ENCODE assay signal across 8 cellular contexts in genomic region chr17:17042851-17043667, GRCh38. TPM values are rescaled to one million over a fixed set of nuclear protein-coding genes. Genes with fewer than 3 reads are reported as not detected.
DNase-seq lines count a peak whose midpoint lies in the region; ATAC-seq, FAIRE-seq and TF ChIP-seq lines count a peak whose summit lies in the region.

No MANE protein-coding gene starts in this region.

- TF ChIP-seq CTCF in OCI-LY1 (IDR thresholded peaks at IDR 0.05; ENCODE audit: low read length) (no peak), GM12878 (IDR thresholded peaks at IDR 0.05 in 2 of 3, conservative IDR thresholded peaks at IDR 0.05 in 1 of 3; ENCODE audit: control insufficient read depth in 2 of 3, extremely low read depth in 1 of 3, insufficient read depth in 1 of 3, low read depth in 3 of 3, low read length in 3 of 3) (no peak)

- RAD21 ChIA-PET in GM12878 (lab: Charles Lee; ENCODE audit: unreplicated experiment): interaction anchor here (1.4 kb wide), 1 partner anchor 66 kb away, joined by 3 read pairs; no protein-coding TSS in a partner anchor

- H3K27ac ChIP-seq in OCI-LY1 (ENCODE audit: low read depth, low read length, poor library complexity, severe bottlenecking) (peak overlapping the region; percentile 33), GM12878 (ENCODE audit: control insufficient read depth, insufficient read depth) (peak overlapping the region; percentile 75), layer of hippocampus (ENCODE audit: low read depth, low read length) (peak overlapping the region; percentile 38)

- in situ Hi-C loops in GM12878 (cut with MboI): no loop called here

- peak overlapping the region; percentile 74 for H3K27ac Mint-ChIP-seq in stimulated activated memory B cell treated with anti-CD40 and anti-IgM and Interleukin-4, amounts not matched to agents 10 μg/mL and 1 μg/mL and 100 μg/mL, for 72 hours

- H2AFZ ChIP-seq in OCI-LY1 (ENCODE audit: low read length) (no peak overlapping the region), GM12878 (ENCODE audit: control insufficient read depth, low read depth, low read length) (peak overlapping the region; percentile 25; the same call in 1 of the 2 replicates)

- SMC1A ChIA-PET in GM12878 (lab: Charles Lee; ENCODE audit: uncharacterized antibody, unreplicated experiment): interaction anchor here (0.7 to 1.5 kb wide), 2 partner anchors 10 to 99 kb away, joined by 4 to 5 read pairs; no protein-coding TSS in a partner anchor

- H3K9ac ChIP-seq in OCI-LY1 (ENCODE audit: low read length): peak overlapping the region; percentile 94
- peak overlapping the region; percentile 92 for H3K9ac ChIP-seq in GM12878 (ENCODE audit: control insufficient read depth, insufficient read depth, low read length)

- TF ChIP-seq RAD21 in GM12878 (IDR thresholded peaks at IDR 0.05; ENCODE audit: insufficient read depth, low read depth, low read length): no peak

- DNase-seq in GM12878 (ENCODE audit: low read depth, low spot score): no peak

- H3K4me3 Mint-ChIP-seq in stimulated activated memory B cell treated with anti-CD40 and anti-IgM and Interleukin-4, amounts not matched to agents 10 μg/mL and 1 μg/mL and 100 μg/mL, for 72 hours: peak overlapping the region; percentile 91

- POLR2A ChIA-PET in GM12878 (lab: Charles Lee): no interaction called here

- H3K36me3 ChIP-seq in OCI-LY1 (ENCODE audit: insufficient read depth, low read length) (peaks cover 5% of the 10 kb centered on the region), GM12878 (ENCODE audit: control insufficient read depth in 2 of 2, insufficient read depth in 2 of 2, low read length in 1 of 2) (no peaks in the 10 kb centered on the region)

- H3K4me3 ChIP-seq in OCI-LY1 (ENCODE audit: low read depth, low read length, poor library complexity, severe bottlenecking) (peak overlapping the region; percentile 90), GM12878 (peak overlapping the region; percentile 91)

- intact Hi-C loops in GM12878 (cut with micrococcal nuclease; ENCODE audit: unreplicated experiment): no loop called here

- H3K9me3 ChIP-seq in OCI-LY1 (ENCODE audit: low read length) (peaks cover 3% of the 10 kb centered on the region), GM12878 (replicated peaks; ENCODE audit: control insufficient read depth, insufficient read depth, low read length) (no peaks in the 10 kb centered on the region; the same call in 2 of the 3 replicates)

- no peaks in the 10 kb centered on the region for H3K9me3 Mint-ChIP-seq in stimulated activated memory B cell treated with anti-CD40 and anti-IgM and Interleukin-4, amounts not matched to agents 10 μg/mL and 1 μg/mL and 100 μg/mL, for 72 hours

- peaks cover 5% of the 10 kb centered on the region for H3K36me3 Mint-ChIP-seq in stimulated activated memory B cell treated with anti-CD40 and anti-IgM and Interleukin-4, amounts not matched to agents 10 μg/mL and 1 μg/mL and 100 μg/mL, for 72 hours

- H3F3A ChIP-seq in OCI-LY1 (ENCODE audit: insufficient read depth, low read length): no peaks in the 10 kb centered on the region

- no TSS peak for BruUV-seq in GM12878 (replicated peaks; lab: Mats Ljungman, UMichigan)

- 0 out of 2 replicates have a peak, but pooled peaks have one; percentile 5 for TF ChIP-seq POLR2A in GM12878 (IDR thresholded peaks at IDR 0.05; ENCODE audit: low read depth, low read length)

- H4K20me1 ChIP-seq in OCI-LY1 (ENCODE audit: insufficient read depth, low read length): no peaks in the 10 kb centered on the region
- H4K20me1 ChIP-seq in GM12878 (ENCODE audit: control insufficient read depth, insufficient read depth): peaks cover 3% of the 10 kb centered on the region; the same call in 1 of the 2 replicates

- peaks cover 49% of the 10 kb centered on the region for H3K79me2 ChIP-seq in OCI-LY1 (ENCODE audit: insufficient read depth, low read length)
- peaks cover 52% of the 10 kb centered on the region for H3K79me2 ChIP-seq in GM12878 (ENCODE audit: control insufficient read depth, insufficient read depth, low read length)

- no peak for TF ChIP-seq EP300 in GM12878 (IDR thresholded peaks at IDR 0.05; ENCODE audit: borderline replicate concordance in 1 of 2, control insufficient read depth in 1 of 2, low read depth in 2 of 2, low read length in 2 of 2)

- no peaks in the 10 kb centered on the region for H3K27me3 Mint-ChIP-seq in stimulated activated memory B cell treated with anti-CD40 and anti-IgM and Interleukin-4, amounts not matched to agents 10 μg/mL and 1 μg/mL and 100 μg/mL, for 72 hours

- H3K9me2 ChIP-seq in OCI-LY1 (ENCODE audit: low read depth, low read length): no peaks in the 10 kb centered on the region

- no peaks in the 10 kb centered on the region for H3K27me3 ChIP-seq in OCI-LY1 (ENCODE audit: insufficient read depth, low read length)
- H3K27me3 ChIP-seq in GM12878 (replicated peaks in 1 of 2; ENCODE audit: control insufficient read depth in 2 of 2, insufficient read depth in 2 of 2, low read length in 1 of 2): no peaks in the 10 kb centered on the region
- H3K27me3 ChIP-seq in layer of hippocampus (ENCODE audit: control insufficient read depth, insufficient read depth, low read length): no peaks in the 10 kb centered on the region

- CTCF ChIA-PET in GM12878 (lab: Yijun Ruan, JAX): no interaction called here

- H3K4me2 ChIP-seq in OCI-LY1 (ENCODE audit: low read length): peak overlapping the region; percentile 93
- peak overlapping the region; percentile 98 for H3K4me2 ChIP-seq in GM12878 (ENCODE audit: control insufficient read depth, insufficient read depth)

- peaks cover 57% of the 10 kb centered on the region for H3K4me1 Mint-ChIP-seq in stimulated activated memory B cell treated with anti-CD40 and anti-IgM and Interleukin-4, amounts not matched to agents 10 μg/mL and 1 μg/mL and 100 μg/mL, for 72 hours

- peak; percentile 38 for FAIRE-seq in GM12878 (lab: Jason Lieb, UNC)

- under 1% methylated on average over 42 of the region's 42 CpGs for WGBS in GM12878 (ENCODE audit: insufficient coverage, insufficient replicate concordance, low lambda C conversion rate, missing lambda C conversion rate)

- ATAC-seq in GM21423 (IDR thresholded peaks at IDR 0.05; ENCODE audit: unreplicated experiment) (peak; percentile 2), GM12878 (no peak), HG02588 (IDR thresholded peaks at IDR 0.05; ENCODE audit: unreplicated experiment) (no peak), HG03378 (IDR thresholded peaks at IDR 0.05; ENCODE audit: unreplicated experiment) (no peak), GM21360 (IDR thresholded peaks at IDR 0.05; ENCODE audit: unreplicated experiment) (no peak)
- ATAC-seq in stimulated activated memory B cell treated with anti-CD40 and anti-IgM and Interleukin-4, amounts not matched to agents 10 μg/mL and 1 μg/mL and 100 μg/mL, for 72 hours: peak; percentile 2

- H3K4me1 ChIP-seq in OCI-LY1 (ENCODE audit: insufficient read depth, low read length, severe bottlenecking) (peaks cover 34% of the 10 kb centered on the region), GM12878 (ENCODE audit: control insufficient read depth, insufficient read depth, low read length) (peaks cover 22% of the 10 kb centered on the region)

TF ChIP-seq in GM12878, 131 proteins besides CTCF, POLR2A, EP300 and RAD21:
- TF ChIP-seq IKZF1 (conservative IDR thresholded peaks at IDR 0.05) (peak; percentile 56), POLR2AphosphoS5 (IDR thresholded peaks at IDR 0.05; ENCODE audit: low read length) (no peak), IKZF2 (IDR thresholded peaks at IDR 0.05) (peak in 1 of 2 experiments; percentile 13; a peak in 1 of 4 replicates), PBX3 (IDR thresholded peaks at IDR 0.05; ENCODE audit: insufficient replicate concordance, low read depth, low read length) (no peak)

RNA-seq across cellular contexts. Expression of gene MPRIP, which starts 0.8 kb away (rescaled TPM):
- 167 and 175 TPM in 2 replicates for total RNA-seq in GM12878 (2013; cell fraction: nucleolus; rRNA removed)
- total RNA-seq in GM12878 (2014; rRNA removed): 115 and 131 TPM in 2 replicates
- 79.0 and 83.9 TPM in 2 replicates for total RNA-seq in GM12878 (2014; rRNA removed; fragmentation: Illumina TruSeq; extraction: Trizol)
- 159 and 168 TPM in 2 replicates for total RNA-seq in GM12878 (2021)
- 49.9 TPM for polyA plus RNA-seq in GM12878 (2011; ENCODE audit: low read depth)
- polyA plus RNA-seq in GM12878 (2011; rRNA removed): 51.1 and 70.6 TPM in 2 replicates
- 59.0 and 62.4 TPM in 2 replicates for polyA plus RNA-seq in GM12878 (2011; cell fraction: cytosol; rRNA removed)
- 87.4 and 124 TPM in 2 replicates for polyA plus RNA-seq in GM12878 (2011; cell fraction: nucleus; rRNA removed)
- polyA plus RNA-seq in GM12878 (2012): 72.2 and 77.0 TPM in 2 replicates
- 35.1 and 72.7 TPM in 2 replicates for polyA plus RNA-seq in GM12878 (2014; fragmentation: Illumina TruSeq; extraction: Trizol)
- polyA plus RNA-seq in GM12878 (2014; fragmentation: Nextera tagmentation; extraction: Ambion mirVana): 10 to 100 TPM; 24.3 to 44.6 TPM
- polyA plus RNA-seq in GM12878 (2014; rRNA removed): 89.3 and 97.0 TPM in 2 replicates
- polyA plus RNA-seq in GM12878 (2016; fragmentation: Nextera tagmentation; extraction: Ambion mirVana): 10 to 100 TPM; 16.5 to 18.5 TPM
- polyA minus RNA-seq in GM12878 (2011; rRNA and poly(A)+ RNA removed): 73.8 and 103 TPM in 2 replicates
- 36.6 and 63.1 TPM in 2 replicates for polyA minus RNA-seq in GM12878 (2011; cell fraction: cytosol; rRNA and poly(A)+ RNA removed)
- polyA minus RNA-seq in GM12878 (2011; cell fraction: nucleus; rRNA and poly(A)+ RNA removed): 35.7 and 59.5 TPM in 2 replicates

Comparison
In these comparisons a context has a peak if more than half of its experiments do, and no peak if none do; other contexts are left out.
1. ATAC-seq: peak in GM21423 (single experiment) and stimulated activated memory B cell treated with anti-CD40 and anti-IgM and Interleukin-4, amounts not matched to agents 10 μg/mL and 1 μg/mL and 100 μg/mL, for 72 hours (single experiment); none in GM12878 (single experiment), HG02588 (single experiment), HG03378 (single experiment) and GM21360 (single experiment).
2. Peak in every context shown above with its lines, with median percentiles within 50 percentile points of each other: H3K27ac ChIP-seq.